In the genomic region with DNA sequence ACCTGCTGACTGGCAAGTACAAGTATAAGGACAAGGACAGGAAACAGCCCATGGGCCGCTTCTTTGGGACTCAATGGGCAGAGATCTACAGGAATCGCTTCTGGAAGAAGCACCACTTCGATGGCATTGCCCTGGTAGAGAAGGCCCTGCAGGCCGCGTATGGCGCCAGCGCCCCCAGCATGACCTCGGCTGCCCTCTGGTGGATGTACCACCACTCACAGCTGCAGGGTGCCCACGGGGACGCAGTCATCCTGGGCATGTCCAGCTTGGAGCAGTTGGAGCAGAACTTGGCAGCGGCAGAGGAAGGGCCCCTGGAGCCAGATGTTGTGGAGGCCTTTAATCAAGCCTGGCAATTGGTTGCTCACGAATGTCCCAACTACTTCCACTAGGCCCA, we compare ENCODE assay signal across 16 cellular contexts. TPM values are rescaled to one million over a fixed set of nuclear protein-coding genes. Genes with fewer than 3 reads are reported as not detected.
A peak's percentile ranks its signal among the peaks of the same experiment; 100 is the strongest.
DNase-seq lines count a peak whose midpoint lies in the region; ATAC-seq, FAIRE-seq and TF ChIP-seq lines count a peak whose summit lies in the region.
"Had no signal": no experiment of that assay in that cellular context is flagged by ENCODE, and none has a peak within 500 bp of the region (broad histone marks: within the 10 kb centered on the region; RNA-seq: fewer than 3 reads in every experiment).

No MANE protein-coding gene starts in this region.

- no peaks in the 10 kb centered on the region for H3K9me3 ChIP-seq in left ventricle myocardium inferior (replicated peaks)
- H3K9me3 ChIP-seq in right atrium auricular region: no peaks in the 10 kb centered on the region
- no peaks in the 10 kb centered on the region for H3K9me3 ChIP-seq in HUES64 (ENCODE audit: insufficient read depth, low read depth, low read length)
- H3K9me3 ChIP-seq in GM12878 (replicated peaks; ENCODE audit: control insufficient read depth, insufficient read depth, low read length): no peaks in the 10 kb centered on the region
- H3K9me3 ChIP-seq: BLaER1 had no signal

- H3K9ac ChIP-seq in HUES64 (ENCODE audit: low read depth, low read length): no peak overlapping the region
- H3K9ac ChIP-seq in GM12878 (ENCODE audit: control insufficient read depth, insufficient read depth, low read length): no peak overlapping the region
- H3K9ac ChIP-seq: BLaER1 had no signal

- CTCF ChIA-PET in GM12878 (lab: Yijun Ruan, JAX): interaction anchor here (1.3 kb wide), 1 partner anchor 13 kb away, joined by 5 read pairs; no protein-coding TSS in a partner anchor

- no peak for FAIRE-seq in GM12878 (lab: Jason Lieb, UNC)
- FAIRE-seq: A204.1 had no signal

- TF ChIP-seq RAD21 in GM12878 (IDR thresholded peaks at IDR 0.05; ENCODE audit: insufficient read depth, low read depth, low read length): no peak

- H3K4me3 ChIP-seq in left ventricle myocardium inferior: no peak overlapping the region
- no peak overlapping the region for H3K4me3 ChIP-seq in right atrium auricular region
- no peak overlapping the region for H3K4me3 ChIP-seq in HUES64 (ENCODE audit: low read length)
- no peak overlapping the region for H3K4me3 ChIP-seq in GM12878
- H3K4me3 ChIP-seq: BLaER1 had no signal

- peaks cover 55% of the 10 kb centered on the region for H3K4me1 ChIP-seq in left ventricle myocardium inferior
- H3K4me1 ChIP-seq in right atrium auricular region: no peaks in the 10 kb centered on the region
- H3K4me1 ChIP-seq in HUES64 (ENCODE audit: insufficient read depth, low read length): no peaks in the 10 kb centered on the region
- no peaks in the 10 kb centered on the region for H3K4me1 ChIP-seq in GM12878 (ENCODE audit: control insufficient read depth, insufficient read depth, low read length)
- H3K4me1 ChIP-seq: BLaER1 had no signal

- BruUV-seq in GM12878 (replicated peaks; lab: Mats Ljungman, UMichigan): no TSS peak

- intact Hi-C loops in left ventricle myocardium inferior (cut with micrococcal nuclease): no loop called here
- intact Hi-C loops in GM12878 (cut with micrococcal nuclease; ENCODE audit: unreplicated experiment): no loop called here

- DNase-seq in left ventricle myocardium inferior: no peak
- DNase-seq in right atrium auricular region (ENCODE audit: low spot score): no peak
- no peak for DNase-seq in GM12878 (ENCODE audit: low read depth, low spot score)
- DNase-seq in GM10266 (ENCODE audit: extremely low spot score): no peak
- no peak for DNase-seq in T-helper 1 cell
- DNase-seq: CD8-positive, alpha-beta T cell; GOT3; IMR-90; NCI-H1417 treated with DMSO at 0.1 percent for 48 hours; NCI-H1930; NCI-H69; SW 1271 had no signal

- H3K27ac ChIP-seq in left ventricle myocardium inferior (replicated peaks): peak overlapping the region; percentile 20
- no peak overlapping the region for H3K27ac ChIP-seq in right atrium auricular region
- peak overlapping the region; percentile 24; the same call in 1 of the 2 replicates for H3K27ac ChIP-seq in HUES64 (ENCODE audit: low read depth, low read length)
- no peak overlapping the region for H3K27ac ChIP-seq in GM12878 (ENCODE audit: control insufficient read depth, insufficient read depth)
- H3K27ac ChIP-seq: BLaER1 had no signal

- POLR2A ChIA-PET in GM12878 (lab: Charles Lee): no interaction called here

- 96% methylated on average over 12 of the region's 12 CpGs for WGBS in HUES64
- 99% methylated on average over 12 of the region's 12 CpGs for WGBS in GM12878 (ENCODE audit: insufficient coverage, insufficient replicate concordance, low lambda C conversion rate, missing lambda C conversion rate)

- SMC1A ChIA-PET in GM12878 (lab: Charles Lee; ENCODE audit: uncharacterized antibody, unreplicated experiment): no interaction called here

- TF ChIP-seq POLR2A in GM12878 (IDR thresholded peaks at IDR 0.05; ENCODE audit: low read depth, low read length): no peak

- no peaks in the 10 kb centered on the region for H3K79me2 ChIP-seq in GM12878 (ENCODE audit: control insufficient read depth, insufficient read depth, low read length)

- no peak; the same call in 2 of the 3 replicates for ATAC-seq in GM12878
- no peak for ATAC-seq in GM19397 (IDR thresholded peaks at IDR 0.05; ENCODE audit: unreplicated experiment)
- ATAC-seq: CD8-positive, alpha-beta T cell had no signal

- no peak overlapping the region for H3K4me2 ChIP-seq in GM12878 (ENCODE audit: control insufficient read depth, insufficient read depth)
- H3K4me2 ChIP-seq: BLaER1 had no signal

- RAD21 ChIA-PET in GM12878 (lab: Charles Lee; ENCODE audit: unreplicated experiment): no interaction called here

- H3K36me3 ChIP-seq in left ventricle myocardium inferior (peaks cover 37% of the 10 kb centered on the region), right atrium auricular region (peaks cover 42% of the 10 kb centered on the region), HUES64 (ENCODE audit: insufficient read depth, low read length) (peaks cover 99% of the 10 kb centered on the region), GM12878 (ENCODE audit: control insufficient read depth in 2 of 2, insufficient read depth in 2 of 2, low read length in 1 of 2) (peaks cover 8 to 12% of the 10 kb centered on the region in 2 experiments)

- in situ Hi-C loops in GM12878 (cut with MboI): no loop called here

- no peaks in the 10 kb centered on the region for H4K20me1 ChIP-seq in GM12878 (ENCODE audit: control insufficient read depth, insufficient read depth)

- no peak for TF ChIP-seq CTCF in left ventricle myocardium inferior (IDR thresholded peaks at IDR 0.05; ENCODE audit: borderline replicate concordance)
- no peak for TF ChIP-seq CTCF in right atrium auricular region (IDR thresholded peaks at IDR 0.05)
- no peak for TF ChIP-seq CTCF in GM12878 (IDR thresholded peaks at IDR 0.05 in 2 of 3, conservative IDR thresholded peaks at IDR 0.05 in 1 of 3; ENCODE audit: control insufficient read depth in 2 of 3, extremely low read depth in 1 of 3, insufficient read depth in 1 of 3, low read depth in 3 of 3, low read length in 3 of 3)
- no peak for TF ChIP-seq CTCF in GM10266 (IDR thresholded peaks at IDR 0.05; ENCODE audit: control insufficient read depth, insufficient read depth, low read depth, missing control alignments)

- H3K27me3 ChIP-seq in left ventricle myocardium inferior (ENCODE audit: low read depth): no peaks in the 10 kb centered on the region
- H3K27me3 ChIP-seq in right atrium auricular region: no peaks in the 10 kb centered on the region
- H3K27me3 ChIP-seq in HUES64 (ENCODE audit: insufficient read depth, low read length): no peaks in the 10 kb centered on the region
- no peaks in the 10 kb centered on the region for H3K27me3 ChIP-seq in GM12878 (replicated peaks in 1 of 2; ENCODE audit: control insufficient read depth in 2 of 2, insufficient read depth in 2 of 2, low read length in 1 of 2)
- H3K27me3 ChIP-seq: BLaER1 had no signal

- no peak for TF ChIP-seq EP300 in GM12878 (IDR thresholded peaks at IDR 0.05; ENCODE audit: borderline replicate concordance in 1 of 2, control insufficient read depth in 1 of 2, low read depth in 2 of 2, low read length in 2 of 2)

- H2AFZ ChIP-seq in GM12878 (ENCODE audit: control insufficient read depth, low read depth, low read length): no peak overlapping the region

TF ChIP-seq in GM12878, 131 proteins besides CTCF, POLR2A, EP300 and RAD21:
- TF ChIP-seq ZBED1 (IDR thresholded peaks at IDR 0.05; ENCODE audit: borderline replicate concordance) (no peak), ZBTB33 (IDR thresholded peaks at IDR 0.05) (peak; percentile 84; the same call in 1 of the 2 replicates), WRNIP1 (IDR thresholded peaks at IDR 0.05; ENCODE audit: borderline replicate concordance, low read depth, low read length) (no peak), ZNF207 (IDR thresholded peaks at IDR 0.05; ENCODE audit: borderline replicate concordance) (no peak), CHD2 (IDR thresholded peaks at IDR 0.05; ENCODE audit: borderline replicate concordance, low read depth, low read length) (no peak)

RNA-seq across cellular contexts. Expression of gene SLC16A1, which starts 32.0 kb away (rescaled TPM):
- total RNA-seq in left ventricle myocardium inferior: 154 TPM
- 10 to 100 TPM; 69.0 to 88.3 TPM for total RNA-seq in right atrium auricular region
- polyA plus RNA-seq in HUES64 (2013, experiment 1 of 2): 196 TPM
- 188 TPM for polyA plus RNA-seq in HUES64 (2013, experiment 2 of 2)
- total RNA-seq in GM12878 (2013; cell fraction: nucleolus; rRNA removed): 99.7 and 106 TPM in 2 replicates
- total RNA-seq in GM12878 (2014; rRNA removed): 74.1 and 82.9 TPM in 2 replicates
- 64.7 and 64.9 TPM in 2 replicates for total RNA-seq in GM12878 (2014; rRNA removed; fragmentation: Illumina TruSeq; extraction: Trizol)
- total RNA-seq in GM12878 (2021): 64.2 and 68.6 TPM in 2 replicates
- 25.0 TPM for polyA plus RNA-seq in GM12878 (2011; ENCODE audit: low read depth)
- 106 and 121 TPM in 2 replicates for polyA plus RNA-seq in GM12878 (2011; rRNA removed)
- 81.8 and 105 TPM in 2 replicates for polyA plus RNA-seq in GM12878 (2011; cell fraction: cytosol; rRNA removed)
- 27.1 and 33.8 TPM in 2 replicates for polyA plus RNA-seq in GM12878 (2011; cell fraction: nucleus; rRNA removed)
- polyA plus RNA-seq in GM12878 (2012): 35.4 and 36.2 TPM in 2 replicates
- polyA plus RNA-seq in GM12878 (2014; fragmentation: Illumina TruSeq; extraction: Trizol): 61.5 and 72.0 TPM in 2 replicates
- polyA plus RNA-seq in GM12878 (2014; fragmentation: Nextera tagmentation; extraction: Ambion mirVana): 10 to 100 TPM; 40.1 to 45.2 TPM
- polyA plus RNA-seq in GM12878 (2014; rRNA removed): 36.8 and 39.0 TPM in 2 replicates
- polyA plus RNA-seq in GM12878 (2016; fragmentation: Nextera tagmentation; extraction: Ambion mirVana): 10 to 100 TPM; 66.9 to 73.5 TPM
- polyA minus RNA-seq in GM12878 (2011; rRNA and poly(A)+ RNA removed): 204 and 235 TPM in 2 replicates
- 48.8 and 64.1 TPM in 2 replicates for polyA minus RNA-seq in GM12878 (2011; cell fraction: cytosol; rRNA and poly(A)+ RNA removed)
- 31.1 and 54.0 TPM in 2 replicates for polyA minus RNA-seq in GM12878 (2011; cell fraction: nucleus; rRNA and poly(A)+ RNA removed)

Comparison
In these comparisons a context has a peak if more than half of its experiments do, and no peak if none do; other contexts are left out.
1. H3K27ac ChIP-seq: peak in left ventricle myocardium inferior (single experiment) and HUES64 (single experiment); none in right atrium auricular region (0 of 2) and GM12878 (single experiment).